In genomic region chr17:4531988-4532736, GRCh38 we compare ENCODE assay signal across 1 cellular context.
TF ChIP-seq lines count a peak whose summit lies in the region.

No MANE protein-coding gene starts in this region.

TF ChIP-seq in A549, 52 proteins besides CTCF, POLR2A, EP300 and RAD21:
- TF ChIP-seq PBX3 (IDR thresholded peaks at IDR 0.05) = peak; percentile 29; the same call in 1 of the 2 replicates
- TF ChIP-seq ESRRA (IDR thresholded peaks at IDR 0.05; ENCODE audit: borderline replicate concordance, low read length) = no peak
- no peak for TF ChIP-seq TP53 (CRISPR knock-in tag; IDR thresholded peaks at IDR 0.05)
- no peak for TF ChIP-seq JUNB (IDR thresholded peaks at IDR 0.05)
- no peak for TF ChIP-seq NR3C1 (IDR thresholded peaks at IDR 0.05)
- no peak for TF ChIP-seq ELK1 (IDR thresholded peaks at IDR 0.05; ENCODE audit: low read depth, low read length)
- no peak for TF ChIP-seq CHD4 (IDR thresholded peaks at IDR 0.05; ENCODE audit: borderline replicate concordance)
- no peak for TF ChIP-seq GATA3 (IDR thresholded peaks at IDR 0.05; ENCODE audit: borderline replicate concordance)
